ENCODE assay signal across 1 cellular context in genomic region chr9:109122726-109123621, GRCh38.
TF ChIP-seq lines count a peak whose summit lies in the region.

No MANE protein-coding gene starts in this region.

TF ChIP-seq in K562, 482 proteins besides CTCF, POLR2A, EP300 and RAD21 (continued from another document and continues in another):
- TF ChIP-seq JUN (IDR thresholded peaks at IDR 0.05; ENCODE audit: borderline replicate concordance, low read depth, low read length) (0 out of 2 replicates have a peak, but pooled peaks have one; percentile 9), JUN (CRISPR knock-in tag; IDR thresholded peaks at IDR 0.05; ENCODE audit: borderline replicate concordance) (no peak), RBM25 (IDR thresholded peaks at IDR 0.05; ENCODE audit: low read depth, low read length, severe bottlenecking) (no peak), ZMIZ1 (IDR thresholded peaks at IDR 0.05; ENCODE audit: low read depth in 2 of 2, low read length in 2 of 2) (peak in 1 of 2 experiments; percentile 44; a peak in 1 of 4 replicates), ARHGAP35 (IDR thresholded peaks at IDR 0.05; ENCODE audit: partially characterized antibody) (no peak), TCF15 (CRISPR knock-in tag; IDR thresholded peaks at IDR 0.05) (no peak), ZNF431 (CRISPR knock-in tag; IDR thresholded peaks at IDR 0.05) (no peak), CHD2 (IDR thresholded peaks at IDR 0.05; ENCODE audit: low read depth, low read length) (no peak), PML (IDR thresholded peaks at IDR 0.05; ENCODE audit: low read length) (peak; percentile 44; the same call in 1 of the 2 replicates), SRSF1 (IDR thresholded peaks at IDR 0.05; ENCODE audit: low read depth, low read length) (no peak), SAFB (IDR thresholded peaks at IDR 0.05; ENCODE audit: borderline replicate concordance, low read depth, low read length) (no peak), HBP1 (CRISPR knock-in tag; IDR thresholded peaks at IDR 0.05) (no peak), E2F3 (CRISPR knock-in tag; IDR thresholded peaks at IDR 0.05) (no peak), TFAM (CRISPR knock-in tag; conservative IDR thresholded peaks at IDR 0.05) (no peak), SLC30A9 (CRISPR knock-in tag; IDR thresholded peaks at IDR 0.05) (no peak), ZBTB1 (CRISPR knock-in tag; IDR thresholded peaks at IDR 0.05; ENCODE audit: borderline replicate concordance, low read depth) (no peak), E2F6 (IDR thresholded peaks at IDR 0.05; ENCODE audit: borderline replicate concordance in 1 of 2, extremely low read depth in 1 of 2, insufficient read depth in 1 of 2, insufficient read length in 1 of 2, low read depth in 1 of 2, low read length in 1 of 2, poor library complexity in 1 of 2, severe bottlenecking in 1 of 2) (no peak), KDM4B (IDR thresholded peaks at IDR 0.05; ENCODE audit: borderline replicate concordance in 2 of 2, low read depth in 1 of 2) (no peak), PRDM10 (IDR thresholded peaks at IDR 0.05; ENCODE audit: partially characterized antibody) (no peak), ZC3H4 (CRISPR knock-in tag; IDR thresholded peaks at IDR 0.05; ENCODE audit: borderline replicate concordance) (no peak), HNRNPUL1 (IDR thresholded peaks at IDR 0.05; ENCODE audit: low read length) (no peak), TCF3 (CRISPR knock-in tag; IDR thresholded peaks at IDR 0.05) (peak; percentile 73), HLTF (IDR thresholded peaks at IDR 0.05) (no peak), ZNF146 (CRISPR knock-in tag; IDR thresholded peaks at IDR 0.05; ENCODE audit: unreplicated experiment) (no peak), MEF2A (IDR thresholded peaks at IDR 0.05; ENCODE audit: control insufficient read depth, low read depth, low read length) (no peak), HMGXB4 (CRISPR knock-in tag; IDR thresholded peaks at IDR 0.05) (no peak), ZFPM2 (CRISPR knock-in tag; IDR thresholded peaks at IDR 0.05) (no peak), NFIX (CRISPR knock-in tag; IDR thresholded peaks at IDR 0.05; ENCODE audit: low read depth) (no peak), ZNF395 (CRISPR knock-in tag; IDR thresholded peaks at IDR 0.05) (no peak), MNT (conservative IDR thresholded peaks at IDR 0.05) (peak; percentile 30 to 48; a peak in 2 of 4 replicates), CREB3 (tag; conservative IDR thresholded peaks at IDR 0.05; ENCODE audit: low read depth) (no peak)
